16 cellular contexts compared by ENCODE assay signal in genomic region chr10:84317174-84317573, GRCh38. TPM values are rescaled to one million over a fixed set of nuclear protein-coding genes. Genes with fewer than 3 reads are reported as not detected.
DNase-seq lines count a peak whose midpoint lies in the region; ATAC-seq, FAIRE-seq and TF ChIP-seq lines count a peak whose summit lies in the region.
"Had no signal": no experiment of that assay in that cellular context is flagged by ENCODE, and none has a peak within 500 bp of the region (broad histone marks: within the 10 kb centered on the region; RNA-seq: fewer than 3 reads in every experiment).

No MANE protein-coding gene starts in this region.

- H3K9me3 ChIP-seq in GM12878 (replicated peaks; ENCODE audit: control insufficient read depth, insufficient read depth, low read length) (no peaks in the 10 kb centered on the region), neural progenitor cell (ENCODE audit: low read depth) (no peaks in the 10 kb centered on the region)
- H3K9me3 ChIP-seq: heart left ventricle, thyroid gland had no signal

- H3F3A ChIP-seq in neural progenitor cell (ENCODE audit: low read depth), result no peaks in the 10 kb centered on the region

- H3K9me3 Mint-ChIP-seq in neural progenitor cell, result no peaks in the 10 kb centered on the region
- H3K9me3 Mint-ChIP-seq: activated T-cell treated with anti-CD3 and anti-CD28 coated beads, Interleukin-2, amount 50 U/mL, for 24 hours had no signal

- POLR2A ChIA-PET in GM12878 (lab: Charles Lee), result no interaction called here

- peak; percentile 44 to 72; a peak in 3 of 4 replicates for TF ChIP-seq EP300 in GM12878 (IDR thresholded peaks at IDR 0.05; ENCODE audit: borderline replicate concordance in 1 of 2, control insufficient read depth in 1 of 2, low read depth in 2 of 2, low read length in 2 of 2)

- H3K4me3 Mint-ChIP-seq in neural progenitor cell, result no peak overlapping the region
- H3K4me3 Mint-ChIP-seq: activated CD4-positive, alpha-beta T cell treated with anti-CD3 and anti-CD28 coated beads for 36 hours; activated T-cell treated with anti-CD3 and anti-CD28 coated beads, Interleukin-2, amount 50 U/mL, for 24 hours had no signal

- ATAC-seq in GM18502 (IDR thresholded peaks at IDR 0.05; ENCODE audit: poor library complexity, unreplicated experiment) (peak; percentile 93), GM21423 (IDR thresholded peaks at IDR 0.05; ENCODE audit: unreplicated experiment) (peak; percentile 77), HG02938 (IDR thresholded peaks at IDR 0.05; ENCODE audit: unreplicated experiment) (peak; percentile 96), GM12878 (peak; percentile 93)
- ATAC-seq: activated CD4-positive, alpha-beta T cell treated with anti-CD3 and anti-CD28 coated beads for 36 hours; heart left ventricle had no signal

- CTCF ChIA-PET in GM12878 (lab: Yijun Ruan, JAX), result interaction anchor here (0.9 to 1.8 kb wide), 7 partner anchors 8 to 103 kb away, joined by 3 to 6 read pairs (median 3); partner anchors contain the start of gene CCSER2

- peaks cover 2% of the 10 kb centered on the region for H3K27me3 Mint-ChIP-seq in neural progenitor cell (ENCODE audit: insufficient read depth, low read depth)
- H3K27me3 Mint-ChIP-seq: activated T-cell treated with anti-CD3 and anti-CD28 coated beads, Interleukin-2, amount 50 U/mL, for 24 hours had no signal

- RAD21 ChIA-PET in GM12878 (lab: Charles Lee; ENCODE audit: unreplicated experiment), result interaction anchor here (1.1 to 2.8 kb wide), 2 partner anchors 11 to 18 kb away, joined by 3 to 10 read pairs; partner anchors contain the start of gene CCSER2

- DNase-seq in GM12878 (ENCODE audit: low read depth, low spot score) (no peak), retina (no peak), neural progenitor cell (ENCODE audit: low spot score) (no peak), SHP77 (lab: John Stamatoyannopoulos, UW) (no peak)
- DNase-seq in activated CD8-positive, alpha-beta memory T cell treated with anti-CD3 and anti-CD28 coated beads, Interleukin-2, amount 50 U/mL, for 48 hours, result no peak
- DNase-seq: activated CD4-positive, alpha-beta T cell treated with anti-CD3 and anti-CD28 coated beads for 36 hours; activated T-cell treated with anti-CD3 and anti-CD28 coated beads, Interleukin-2, amount 50 U/mL, for 24 hours; heart left ventricle; KG1; NCI-H510A treated with DMSO at 0.1 percent for 48 hours; T-helper 2 cell; thyroid gland had no signal

- H3K4me3 ChIP-seq in GM12878 (no peak overlapping the region; the same call in 1 of the 2 replicates), neural progenitor cell (no peak overlapping the region)
- H3K4me3 ChIP-seq: heart left ventricle, thyroid gland had no signal

- H3K4me2 ChIP-seq in GM12878 (ENCODE audit: control insufficient read depth, insufficient read depth) (no peak overlapping the region), neural progenitor cell (no peak overlapping the region)

- H3K36me3 Mint-ChIP-seq in neural progenitor cell, result no peaks in the 10 kb centered on the region

- H3K36me3 ChIP-seq in GM12878 (ENCODE audit: control insufficient read depth in 2 of 2, insufficient read depth in 2 of 2, low read length in 1 of 2), result no peaks in the 10 kb centered on the region
- H3K36me3 ChIP-seq in neural progenitor cell, result no peaks in the 10 kb centered on the region
- H3K36me3 ChIP-seq: heart left ventricle, thyroid gland had no signal

- no peak for TF ChIP-seq CTCF in GM12878 (IDR thresholded peaks at IDR 0.05 in 2 of 3, conservative IDR thresholded peaks at IDR 0.05 in 1 of 3; ENCODE audit: control insufficient read depth in 2 of 3, extremely low read depth in 1 of 3, insufficient read depth in 1 of 3, low read depth in 3 of 3, low read length in 3 of 3)
- no peak for TF ChIP-seq CTCF in neural progenitor cell (IDR thresholded peaks at IDR 0.05)

- H3K79me2 ChIP-seq in GM12878 (ENCODE audit: control insufficient read depth, insufficient read depth, low read length) (no peaks in the 10 kb centered on the region), neural progenitor cell (ENCODE audit: low read depth) (no peaks in the 10 kb centered on the region)

- H3K27ac ChIP-seq in GM12878 (ENCODE audit: control insufficient read depth, insufficient read depth) (no peak overlapping the region), neural progenitor cell (no peak overlapping the region)
- H3K27ac ChIP-seq: thyroid gland had no signal

- peaks cover 4% of the 10 kb centered on the region for H3K4me1 ChIP-seq in GM12878 (ENCODE audit: control insufficient read depth, insufficient read depth, low read length)
- peaks cover 7% of the 10 kb centered on the region for H3K4me1 ChIP-seq in neural progenitor cell
- H3K4me1 ChIP-seq: thyroid gland had no signal

- TF ChIP-seq POLR2A in GM12878 (IDR thresholded peaks at IDR 0.05; ENCODE audit: low read depth, low read length), result no peak

- FAIRE-seq in GM12878 (lab: Jason Lieb, UNC), result peak; percentile 54
- FAIRE-seq: RCC 7860 had no signal

- no peak overlapping the region for H3K27ac Mint-ChIP-seq in neural progenitor cell
- H3K27ac Mint-ChIP-seq: activated CD4-positive, alpha-beta T cell treated with anti-CD3 and anti-CD28 coated beads for 36 hours; activated T-cell treated with anti-CD3 and anti-CD28 coated beads, Interleukin-2, amount 50 U/mL, for 24 hours had no signal

- H2AFZ ChIP-seq in GM12878 (ENCODE audit: control insufficient read depth, low read depth, low read length) (no peak overlapping the region), neural progenitor cell (replicated peaks) (no peak overlapping the region)

- no TSS peak for BruUV-seq in GM12878 (replicated peaks; lab: Mats Ljungman, UMichigan)

- SMC1A ChIA-PET in GM12878 (lab: Charles Lee; ENCODE audit: uncharacterized antibody, unreplicated experiment), result interaction anchor here (0.9 to 1.9 kb wide), 7 partner anchors 12 to 220 kb away, joined by 3 to 14 read pairs (median 3); partner anchors contain the start of gene CCSER2

- peaks cover 2% of the 10 kb centered on the region for H3K4me1 Mint-ChIP-seq in neural progenitor cell

- H4K20me1 ChIP-seq in GM12878 (ENCODE audit: control insufficient read depth, insufficient read depth), result no peaks in the 10 kb centered on the region
- H4K20me1 ChIP-seq in neural progenitor cell (ENCODE audit: low read depth), result no peaks in the 10 kb centered on the region

- intact Hi-C loops in GM12878 (cut with micrococcal nuclease; ENCODE audit: unreplicated experiment), result no loop called here

- H3K9ac ChIP-seq in GM12878 (ENCODE audit: control insufficient read depth, insufficient read depth, low read length), result no peak overlapping the region
- H3K9ac ChIP-seq in neural progenitor cell, result no peak overlapping the region

- H3K27me3 ChIP-seq in GM12878 (replicated peaks in 1 of 2; ENCODE audit: control insufficient read depth in 2 of 2, insufficient read depth in 2 of 2, low read length in 1 of 2) (no peaks in the 10 kb centered on the region), neural progenitor cell (no peaks in the 10 kb centered on the region)
- H3K27me3 ChIP-seq: heart left ventricle, thyroid gland had no signal

- WGBS in GM12878 (ENCODE audit: insufficient coverage, insufficient replicate concordance, low lambda C conversion rate, missing lambda C conversion rate), result 0% methylated on average over 2 of the region's 2 CpGs

- TF ChIP-seq RAD21 in GM12878 (IDR thresholded peaks at IDR 0.05; ENCODE audit: insufficient read depth, low read depth, low read length), result no peak

- in situ Hi-C loops in GM12878 (cut with MboI), result no loop called here

TF ChIP-seq in GM12878, 131 proteins besides CTCF, POLR2A, EP300 and RAD21 (continues in another document):
- TF ChIP-seq KDM1A (IDR thresholded peaks at IDR 0.05; ENCODE audit: borderline replicate concordance), result no peak
- no peak for TF ChIP-seq SMAD1 (IDR thresholded peaks at IDR 0.05; ENCODE audit: low read depth, partially characterized antibody)
- TF ChIP-seq CREM (IDR thresholded peaks at IDR 0.05; ENCODE audit: low read depth), result peak; percentile 61
- peak; percentile 46; the same call in 1 of the 2 replicates for TF ChIP-seq RUNX3 (IDR thresholded peaks at IDR 0.05; ENCODE audit: low read length)
- TF ChIP-seq, protein P1, sequence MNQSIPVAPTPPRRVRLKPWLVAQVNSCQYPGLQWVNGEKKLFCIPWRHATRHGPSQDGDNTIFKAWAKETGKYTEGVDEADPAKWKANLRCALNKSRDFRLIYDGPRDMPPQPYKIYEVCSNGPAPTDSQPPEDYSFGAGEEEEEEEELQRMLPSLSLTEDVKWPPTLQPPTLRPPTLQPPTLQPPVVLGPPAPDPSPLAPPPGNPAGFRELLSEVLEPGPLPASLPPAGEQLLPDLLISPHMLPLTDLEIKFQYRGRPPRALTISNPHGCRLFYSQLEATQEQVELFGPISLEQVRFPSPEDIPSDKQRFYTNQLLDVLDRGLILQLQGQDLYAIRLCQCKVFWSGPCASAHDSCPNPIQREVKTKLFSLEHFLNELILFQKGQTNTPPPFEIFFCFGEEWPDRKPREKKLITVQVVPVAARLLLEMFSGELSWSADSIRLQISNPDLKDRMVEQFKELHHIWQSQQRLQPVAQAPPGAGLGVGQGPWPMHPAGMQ (IDR thresholded peaks at IDR 0.05; ENCODE audit: borderline replicate concordance), result no peak
- no peak for TF ChIP-seq MYC (IDR thresholded peaks at IDR 0.05; ENCODE audit: insufficient read depth, insufficient read length, insufficient replicate concordance, low read length, severe bottlenecking)
- TF ChIP-seq CREB1 (IDR thresholded peaks at IDR 0.05; ENCODE audit: low read depth), result peak; percentile 37; the same call in 1 of the 2 replicates
- TF ChIP-seq FOXM1 (IDR thresholded peaks at IDR 0.05; ENCODE audit: low read depth, low read length), result peak; percentile 57; the same call in 1 of the 2 replicates

RNA-seq across cellular contexts. Expression of gene CCSER2, which starts 11.2 kb away (rescaled TPM):
- total RNA-seq in GM12878 (2013; cell fraction: nucleolus; rRNA removed), result 87.2 and 91.9 TPM in 2 replicates
- 8.8 and 9.2 TPM in 2 replicates for total RNA-seq in GM12878 (2014; rRNA removed)
- 15.3 and 16.9 TPM in 2 replicates for total RNA-seq in GM12878 (2014; rRNA removed; fragmentation: Illumina TruSeq; extraction: Trizol)
- total RNA-seq in GM12878 (2021), result 18.8 and 21.2 TPM in 2 replicates
- 4.6 TPM for polyA plus RNA-seq in GM12878 (2011; ENCODE audit: low read depth)
- polyA plus RNA-seq in GM12878 (2011; rRNA removed), result 12.4 and 17.5 TPM in 2 replicates
- polyA plus RNA-seq in GM12878 (2011; cell fraction: cytosol; rRNA removed), result 6.0 and 6.2 TPM in 2 replicates
- 4.8 and 5.8 TPM in 2 replicates for polyA plus RNA-seq in GM12878 (2011; cell fraction: nucleus; rRNA removed)
- polyA plus RNA-seq in GM12878 (2012), result 6.4 and 7.1 TPM in 2 replicates
- polyA plus RNA-seq in GM12878 (2014; fragmentation: Illumina TruSeq; extraction: Trizol), result 14.0 and 14.5 TPM in 2 replicates
- polyA plus RNA-seq in GM12878 (2014; fragmentation: Nextera tagmentation; extraction: Ambion mirVana), result 1 to 10 TPM; 4.7 to 6.8 TPM
- 5.3 and 5.4 TPM in 2 replicates for polyA plus RNA-seq in GM12878 (2014; rRNA removed)
- 10 to 100 TPM; 16.5 to 18.5 TPM for polyA plus RNA-seq in GM12878 (2016; fragmentation: Nextera tagmentation; extraction: Ambion mirVana)
- 14.1 and 21.2 TPM in 2 replicates for polyA minus RNA-seq in GM12878 (2011; rRNA and poly(A)+ RNA removed)
- 9.9 and 10.8 TPM in 2 replicates for polyA minus RNA-seq in GM12878 (2011; cell fraction: cytosol; rRNA and poly(A)+ RNA removed)
- polyA minus RNA-seq in GM12878 (2011; cell fraction: nucleus; rRNA and poly(A)+ RNA removed), result 16.8 and 23.3 TPM in 2 replicates
- total RNA-seq in neural progenitor cell (ENCODE audit: low replicate concordance), result 24.0 and 39.3 TPM in 2 replicates
